23 cellular contexts compared by ENCODE assay signal in genomic region chr4:1500966-1501753, GRCh38.
DNase-seq lines count a peak whose midpoint lies in the region; ATAC-seq, FAIRE-seq and TF ChIP-seq lines count a peak whose summit lies in the region.
"Had no signal": no experiment of that assay in that cellular context is flagged by ENCODE, and none has a peak within 500 bp of the region (broad histone marks: within the 10 kb centered on the region; RNA-seq: fewer than 3 reads in every experiment).

No MANE protein-coding gene starts in this region.

- no peaks in the 10 kb centered on the region for H3K36me3 Mint-ChIP-seq in endodermal cell (ENCODE audit: low read depth)
- H3K36me3 Mint-ChIP-seq: CD14-positive monocyte had no signal

- H3K9me3 Mint-ChIP-seq in endodermal cell, result no peaks in the 10 kb centered on the region
- H3K9me3 Mint-ChIP-seq: CD14-positive monocyte had no signal

- no peaks in the 10 kb centered on the region for H3K36me3 ChIP-seq in endodermal cell (ENCODE audit: control insufficient read depth, insufficient read depth, low read length)
- no peaks in the 10 kb centered on the region for H3K36me3 ChIP-seq in lower lobe of right lung

- H3K4me3 Mint-ChIP-seq in endodermal cell, result no peak overlapping the region
- H3K4me3 Mint-ChIP-seq: B cell, CD14-positive monocyte had no signal

- no peaks in the 10 kb centered on the region for H3K27me3 Mint-ChIP-seq in endodermal cell (ENCODE audit: insufficient read depth)
- H3K27me3 Mint-ChIP-seq: B cell had no signal

- no peaks in the 10 kb centered on the region for H3K4me1 ChIP-seq in right cardiac atrium (ENCODE audit: control insufficient read depth, insufficient read depth, low read length)
- no peaks in the 10 kb centered on the region for H3K4me1 ChIP-seq in endodermal cell (ENCODE audit: control insufficient read depth, insufficient read depth, low read length)
- H3K4me1 ChIP-seq in lower lobe of right lung, result no peaks in the 10 kb centered on the region
- H3K4me1 ChIP-seq: A549 had no signal

- H3K4me1 Mint-ChIP-seq in endodermal cell, result no peaks in the 10 kb centered on the region
- H3K4me1 Mint-ChIP-seq: B cell, CD14-positive monocyte had no signal

- DNase-seq in cardiac septum (ENCODE audit: low spot score) (peak; percentile 72), right cardiac atrium (no peak), endodermal cell (peak; percentile 32), lower lobe of right lung (peak; percentile 14), LoVo (ENCODE audit: low spot score) (no peak), D721Med (ENCODE audit: insufficient read length, low spot score) (no peak)
- DNase-seq: DMS79, GOT3, HCEC 1CT, KG1, NCI-H1092 treated with DMSO at 0.1 percent for 48 hours, NCI-H146, NCI-H2029 treated with DMSO at 0.1 percent for 48 hours, NCI-H226, NCI-H510A treated with DMSO at 0.1 percent for 48 hours, NCI-H748 treated with DMSO at 0.1 percent for 48 hours, SIG-M5 had no signal

- no peak overlapping the region for H3K9ac ChIP-seq in endodermal cell (ENCODE audit: extremely low read depth, low read length, poor library complexity, severe bottlenecking)

- no peak for ATAC-seq in right cardiac atrium
- ATAC-seq in lower lobe of right lung, result no peak
- no peak for ATAC-seq in HG02973 (IDR thresholded peaks at IDR 0.05; ENCODE audit: unreplicated experiment)

- TF ChIP-seq CTCF in endodermal cell (conservative IDR thresholded peaks at IDR 0.05) (no peak), lower lobe of right lung (IDR thresholded peaks at IDR 0.05) (no peak), D721Med (IDR thresholded peaks at IDR 0.05; ENCODE audit: insufficient read depth, missing control alignments) (no peak)

- H3K9me3 ChIP-seq in right cardiac atrium (ENCODE audit: control insufficient read depth, low read length) (no peaks in the 10 kb centered on the region), endodermal cell (ENCODE audit: control insufficient read depth, low read length) (no peaks in the 10 kb centered on the region), lower lobe of right lung (no peaks in the 10 kb centered on the region)
- H3K9me3 ChIP-seq: A549 had no signal

- H3K27ac Mint-ChIP-seq in endodermal cell, result no peak overlapping the region
- H3K27ac Mint-ChIP-seq: B cell, CD14-positive monocyte had no signal

- H3K27me3 ChIP-seq in right cardiac atrium (ENCODE audit: control insufficient read depth, insufficient read depth) (no peaks in the 10 kb centered on the region), endodermal cell (ENCODE audit: control insufficient read depth, insufficient read depth, low read length, poor library complexity, severe bottlenecking) (no peaks in the 10 kb centered on the region), lower lobe of right lung (ENCODE audit: low read depth) (peaks cover 20% of the 10 kb centered on the region)

- no peak for FAIRE-seq in D721Med (lab: Jason Lieb, UNC)
- FAIRE-seq: A549, GM19239 had no signal

- WGBS in right cardiac atrium, result 83% methylated on average over 15 of the region's 15 CpGs
- WGBS in endodermal cell (ENCODE audit: insufficient coverage in 1 of 2, insufficient read length in 1 of 2), 2 experiments, result 88 to 90% methylated on average over 7 to 15 of the region's 15 CpGs

- H3K27ac ChIP-seq in right cardiac atrium (ENCODE audit: low read length) (no peak overlapping the region), endodermal cell (ENCODE audit: low read depth, low read length) (no peak overlapping the region), lower lobe of right lung (no peak overlapping the region)
- H3K27ac ChIP-seq: A549, RWPE1 had no signal

- intact Hi-C loops in cardiac septum (cut with DNase I) (no loop called here), right cardiac atrium (cut with DNase I) (no loop called here), lower lobe of right lung (cut with DNase I) (no loop called here)

- H3K4me3 ChIP-seq in right cardiac atrium (ENCODE audit: low read length) (no peak overlapping the region), endodermal cell (ENCODE audit: low read length) (no peak overlapping the region), lower lobe of right lung (no peak overlapping the region)
- H3K4me3 ChIP-seq: A549 had no signal

Comparison
In these comparisons a context has a peak if more than half of its experiments do, and no peak if none do; other contexts are left out.
1. DNase-seq: peak in cardiac septum (single experiment), endodermal cell (single experiment) and lower lobe of right lung (single experiment); none in right cardiac atrium (0 of 3), LoVo (single experiment) and D721Med (single experiment).